ENCODE assay signal across 22 cellular contexts in the genomic region with DNA sequence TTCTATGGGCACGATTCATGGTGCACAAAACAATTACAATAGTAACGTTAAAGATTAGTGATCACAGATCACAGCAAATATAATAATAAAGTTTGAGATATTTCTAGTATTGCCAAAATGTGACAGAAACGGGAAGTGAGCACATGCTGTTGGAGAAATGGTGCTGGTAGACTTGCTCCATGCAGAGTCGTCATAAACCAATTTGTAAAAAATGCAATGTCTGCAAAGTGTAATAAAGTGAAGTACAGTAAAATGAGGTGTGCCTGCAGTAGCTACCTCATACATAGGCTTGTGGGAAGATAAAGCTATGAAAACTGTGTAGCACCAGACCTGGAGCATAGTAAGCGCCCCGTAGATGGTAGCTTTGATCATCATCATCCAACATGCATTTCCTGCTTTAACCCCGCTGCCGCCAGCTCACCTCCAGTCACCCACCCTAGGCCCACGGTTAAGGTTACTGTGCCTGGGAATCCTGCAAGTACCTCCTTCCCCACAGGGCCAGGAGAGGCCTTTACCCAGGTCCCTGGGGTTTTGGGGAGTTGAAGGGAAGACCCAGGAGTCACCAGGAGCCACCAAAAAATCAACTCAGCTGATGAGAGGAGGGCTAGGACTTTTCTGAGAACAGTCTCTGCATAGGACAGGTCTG. TPM values are rescaled to one million over a fixed set of nuclear protein-coding genes. Genes with fewer than 3 reads are reported as not detected.
DNase-seq lines count a peak whose midpoint lies in the region; ATAC-seq, FAIRE-seq and TF ChIP-seq lines count a peak whose summit lies in the region.
"Had no signal": no experiment of that assay in that cellular context is flagged by ENCODE, and none has a peak within 500 bp of the region (broad histone marks: within the 10 kb centered on the region; RNA-seq: fewer than 3 reads in every experiment).

No MANE protein-coding gene starts in this region.

- 0% methylated on average over 9 of the region's 9 CpGs for WGBS in K562 (ENCODE audit: insufficient coverage, low coverage, missing lambda C conversion rate)
- 73% methylated on average over 7 of the region's 9 CpGs for WGBS in right lobe of liver (ENCODE audit: insufficient coverage, low coverage, low lambda C conversion rate, missing lambda C conversion rate)
- 73 to 85% (median 79%) methylated on average over 9 of the region's 9 CpGs for WGBS in spleen, 5 donors

- POLR2A ChIA-PET in K562 (lab: Yijun Ruan, JAX) = interaction anchor here (1.5 kb wide), 1 partner anchor 10 kb away, joined by 3 read pairs; no protein-coding TSS in a partner anchor

- DNase-seq in ELR (ENCODE audit: low read depth) (peak; percentile 6), NOMO-1 treated with DMSO at 0.1 percent for 48 hours (lab: John Stamatoyannopoulos, UW; ENCODE audit: unreplicated experiment) (peak; percentile 26), K562 (ENCODE audit: extremely low read depth in 1 of 4, low spot score in 3 of 4) (no peak), right lobe of liver (peak in 2 of 3 donors; percentile 15 to 19), HuH-7.5 (ENCODE audit: low spot score) (no peak), putamen (ENCODE audit: low spot score) (no peak), spleen (no peak)
- DNase-seq: CD8-positive, alpha-beta T cell; DMS53; EL; NCI-H1436; NCI-H1930; NCI-H345; NCI-H524 treated with DMSO at 0.1 percent for 48 hours; SHP77 treated with DMSO at 0.1 percent for 48 hours; SK-N-SH had no signal

- no peaks in the 10 kb centered on the region for H3K9me3 ChIP-seq in K562 (replicated peaks; ENCODE audit: control insufficient read depth, insufficient read depth, low read depth, low read length)
- no peaks in the 10 kb centered on the region for H3K9me3 ChIP-seq in right lobe of liver
- no peaks in the 10 kb centered on the region for H3K9me3 ChIP-seq in spleen
- H3K9me3 ChIP-seq: BLaER1, SK-N-SH had no signal

- H3K79me2 ChIP-seq in K562 (ENCODE audit: control insufficient read depth, insufficient read depth, low read length) = no peaks in the 10 kb centered on the region

- H3K4me1 ChIP-seq in K562 (replicated peaks in 1 of 2; ENCODE audit: control insufficient read depth in 2 of 2, insufficient read depth in 2 of 2, low read length in 2 of 2) (peaks cover 4 to 28% of the 10 kb centered on the region in 2 experiments; a peak in 3 of 5 replicates), right lobe of liver (peaks cover 0 to 4% (median 0%) of the 10 kb centered on the region in 4 donors), spleen (no peaks in the 10 kb centered on the region)

- no peak for TF ChIP-seq RAD21 in K562 (CRISPR knock-in tag; conservative IDR thresholded peaks at IDR 0.05 in 1 of 2, IDR thresholded peaks at IDR 0.05 in 1 of 2)

- H3K27ac ChIP-seq in K562 (ENCODE audit: extremely low read depth, low read depth, low read length) (no peak overlapping the region), right lobe of liver (no peak overlapping the region), spleen (no peak overlapping the region)
- H3K27ac ChIP-seq: BLaER1, HL-60 had no signal

- no peak overlapping the region for H2AFZ ChIP-seq in K562 (ENCODE audit: low read depth, low read length)

- BruUV-seq in K562 (replicated peaks; lab: Mats Ljungman, UMichigan) = no TSS peak

- no peak for FAIRE-seq in K562 (lab: Jason Lieb, UNC)
- FAIRE-seq: GM18507, RCC 7860 had no signal

- H3K4me3 ChIP-seq in K562 (no peak overlapping the region), right lobe of liver (no peak overlapping the region), spleen (no peak overlapping the region)
- H3K4me3 ChIP-seq: BLaER1 had no signal

- TF ChIP-seq POLR2A in K562 (conservative IDR thresholded peaks at IDR 0.05) = no peak
- TF ChIP-seq POLR2A in right lobe of liver (IDR thresholded peaks at IDR 0.05) = no peak
- no peak for TF ChIP-seq POLR2A in spleen (IDR thresholded peaks at IDR 0.05)

- no peak for TF ChIP-seq CTCF in K562 (IDR thresholded peaks at IDR 0.05 in 2 of 3, conservative IDR thresholded peaks at IDR 0.05 in 1 of 3; ENCODE audit: insufficient read depth in 2 of 3, low read depth in 1 of 3, low read length in 3 of 3)
- no peak for TF ChIP-seq CTCF in right lobe of liver (IDR thresholded peaks at IDR 0.05)
- TF ChIP-seq CTCF in spleen (IDR thresholded peaks at IDR 0.05 in 8 of 11, conservative IDR thresholded peaks at IDR 0.05 in 3 of 11) = no peak

- H3K9ac ChIP-seq in K562 (ENCODE audit: insufficient read depth in 1 of 2, low read depth in 2 of 2, low read length in 2 of 2) = 0 out of 4 replicates have a peak overlapping the region, but pooled peaks of 1 of the 2 experiments have one; percentile 9
- H3K9ac ChIP-seq: BLaER1, SK-N-SH had no signal

- H4K20me1 ChIP-seq in K562 (replicated peaks; ENCODE audit: control insufficient read depth, insufficient read depth, low read length) = no peaks in the 10 kb centered on the region
- H4K20me1 ChIP-seq: BLaER1 had no signal

- H3K9me1 ChIP-seq in K562 (ENCODE audit: control insufficient read depth, insufficient read depth, low read length) = no peaks in the 10 kb centered on the region

- no peak overlapping the region for H3K4me2 ChIP-seq in K562 (ENCODE audit: insufficient read depth, low read length)
- H3K4me2 ChIP-seq: BLaER1, SK-N-SH had no signal

- ATAC-seq in K562 (no peak), right lobe of liver (no peak)
- ATAC-seq: CD8-positive, alpha-beta T cell had no signal

- no peak for TF ChIP-seq EP300 in K562 (IDR thresholded peaks at IDR 0.05; ENCODE audit: low read length)

- intact Hi-C loops in K562 (cut with micrococcal nuclease) (no loop called here), right lobe of liver (cut with DNase I) (loop anchor here in 1 of 2 donors (5.0 kb wide), 2 partner anchors 60 to 145 kb away; a partner anchor contains a TSS), spleen (cut with DNase I; ENCODE audit: low total_unique reads) (loop anchor here (5.0 to 10.0 kb wide), 2 partner anchors 60 to 132 kb away; a partner anchor contains a TSS)

- no peaks in the 10 kb centered on the region for H3K36me3 ChIP-seq in K562 (ENCODE audit: control insufficient read depth, insufficient read depth, low read length)
- peaks cover 0 to 48% (median 11%) of the 10 kb centered on the region in 4 donors for H3K36me3 ChIP-seq in right lobe of liver
- peaks cover 0 to 58% (median 5%) of the 10 kb centered on the region in 6 donors for H3K36me3 ChIP-seq in spleen
- H3K36me3 ChIP-seq: BLaER1 had no signal

- peaks cover 16 to 56% of the 10 kb centered on the region in 2 experiments; a peak in 4 of 5 replicates for H3K27me3 ChIP-seq in K562 (ENCODE audit: control insufficient read depth in 2 of 2, insufficient read depth in 2 of 2, low read length in 2 of 2)
- H3K27me3 ChIP-seq in right lobe of liver = no peaks in the 10 kb centered on the region
- no peaks in the 10 kb centered on the region for H3K27me3 ChIP-seq in spleen (replicated peaks in 1 of 7)
- H3K27me3 ChIP-seq: BLaER1 had no signal

- in situ Hi-C loops in K562 (cut with MboI) = loop anchor here (10.0 kb wide), 1 partner anchor 142 kb away; no protein-coding TSS in a partner anchor

- CTCF ChIA-PET in K562 (lab: Yijun Ruan, JAX; ENCODE audit: low intra/inter-chr PET ratio) = interaction anchor here (1.0 to 1.6 kb wide), 2 partner anchors 60 to 142 kb away, joined by 3 read pairs; a partner anchor contains a TSS

TF ChIP-seq in K562, 482 proteins besides CTCF, POLR2A, EP300 and RAD21 (continues in another document):
- TF ChIP-seq PYGO2 (tag; IDR thresholded peaks at IDR 0.05) = no peak
- peak; percentile 30; the same call in 1 of the 2 replicates for TF ChIP-seq SPI1 (IDR thresholded peaks at IDR 0.05; ENCODE audit: borderline replicate concordance, low read depth, low read length)
- TF ChIP-seq ZNF212 (CRISPR knock-in tag; IDR thresholded peaks at IDR 0.05) = no peak

RNA-seq across cellular contexts. Expression of a gene that starts 59.2 kb away (rescaled TPM):
- total RNA-seq in K562 (2011; cell fraction: chromatin; rRNA removed; ENCODE audit: low replicate concordance) = 1.1 and 2.5 TPM in 2 replicates
- 0.79 and 1.0 TPM in 2 replicates for total RNA-seq in K562 (2011; cell fraction: nucleolus; rRNA removed)
- 0.53 and 0.73 TPM in 2 replicates for total RNA-seq in K562 (2011; cell fraction: nucleoplasm; rRNA removed)
- total RNA-seq in K562 (2014; rRNA removed) (0.04 and 0.09 TPM in 2 replicates), K562 (2014; rRNA removed; fragmentation: Illumina TruSeq; extraction: Trizol) (0.04 TPM in 1 of 2 replicates, not detected in the other), K562 (2015; rRNA removed; fragmentation: Illumina TruSeq; extraction: Trizol) (0.07 TPM in 1 of 2 replicates, not detected in the other), K562 (2021) (0.07 and 0.11 TPM in 2 replicates), right lobe of liver (10 to 100 TPM; 23.6 to 39.6 (median 32.0) TPM), spleen (100 to 1,000 TPM in 1 of 7 donors, 10 to 100 TPM in 6; 27.2 to 147 (median 61.0) TPM)
- polyA plus RNA-seq in K562 (2011; rRNA removed) (0.10 and 0.14 TPM in 2 replicates), K562 (2014; fragmentation: Illumina TruSeq; extraction: Trizol) (0.03 and 0.06 TPM in 2 replicates), K562 (2014; fragmentation: Nextera tagmentation; extraction: Ambion mirVana) (under 1 TPM in 1 of 2 experiments, not detected in 1; 0.01 TPM), K562 (2014; rRNA removed) (0.11 TPM in 1 of 2 replicates, not detected in the other), spleen (10 to 100 TPM in 2 of 3 donors, 1 to 10 TPM in 1; 3.5 to 14.3 (median 11.3) TPM)
- polyA plus RNA-seq in K562 (2011; cell fraction: cytosol; rRNA removed) = 0.13 and 0.19 TPM in 2 replicates
- 1.0 and 1.3 TPM in 2 replicates for polyA plus RNA-seq in K562 (2011; cell fraction: nucleus; rRNA removed)
- polyA plus RNA-seq in K562 (2012) = 0.04 and 0.35 TPM in 2 replicates
- 0.11 and 0.21 TPM in 2 replicates for polyA minus RNA-seq in K562 (2011; rRNA and poly(A)+ RNA removed)
- polyA minus RNA-seq in K562 (2011; cell fraction: cytosol; rRNA and poly(A)+ RNA removed) = not detected in 2 replicates
- polyA minus RNA-seq in K562 (2011; cell fraction: nucleus; rRNA and poly(A)+ RNA removed) = 0.22 and 0.40 TPM in 2 replicates
- total RNA-seq: A673, OCI-LY7 had no signal

Comparison
In these comparisons a context has a peak if more than half of its experiments do, and no peak if none do; other contexts are left out.
1. DNase-seq: peak in ELR (single experiment), NOMO-1 treated with DMSO at 0.1 percent for 48 hours (single experiment) and right lobe of liver (2 of 3); none in K562 (0 of 4), HuH-7.5 (single experiment), putamen (single experiment) and spleen (single experiment).
2. RNA of a gene that starts 59.2 kb away (total RNA-seq): 27.2 to 147 TPM in spleen and 23.6 to 39.6 TPM in right lobe of liver; 0.04 to 2.5 TPM in K562; every median in the first group is over 4 times any median in the second.